ENCODE assay signal across 8 cellular contexts in genomic region chr13:91553584-91553983, GRCh38.
"Had no signal": no experiment of that assay in that cellular context is flagged by ENCODE, and none has a peak within 500 bp of the region (broad histone marks: within the 10 kb centered on the region; RNA-seq: fewer than 3 reads in every experiment).

No MANE protein-coding gene starts in this region.

- DNase-seq: GDM1, GF-D8 had no signal

- ATAC-seq: GM12878 had no signal

- H3K4me3 ChIP-seq: GM12878 had no signal

- FAIRE-seq: G401.6, GM12878, GM12891, GM12892, GM18507, GM19239 had no signal
